In the genomic region with DNA sequence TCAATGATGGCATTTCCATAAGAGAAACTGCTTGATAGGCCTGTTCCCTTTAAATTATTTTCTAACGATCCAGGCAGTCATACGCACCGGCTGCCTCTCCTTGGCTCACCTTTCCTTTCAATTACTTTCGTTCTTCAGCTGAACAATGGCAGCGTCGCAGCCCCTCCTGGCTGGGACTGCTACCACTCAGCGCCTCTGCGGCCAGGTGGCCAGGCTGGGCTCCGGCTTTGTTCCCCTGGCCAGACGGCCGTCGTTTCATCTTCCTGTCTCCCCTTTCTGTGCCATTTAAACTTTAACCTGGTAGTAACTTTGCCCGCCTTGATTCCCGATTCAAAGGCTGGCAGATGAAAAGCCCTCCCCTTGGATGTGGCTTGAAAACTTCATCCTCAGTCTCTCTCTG, we compare ENCODE assay signal across 19 cellular contexts.
DNase-seq lines count a peak whose midpoint lies in the region; ATAC-seq and TF ChIP-seq lines count a peak whose summit lies in the region.
"Had no signal": no experiment of that assay in that cellular context is flagged by ENCODE, and none has a peak within 500 bp of the region (broad histone marks: within the 10 kb centered on the region; RNA-seq: fewer than 3 reads in every experiment).

No MANE protein-coding gene starts in this region.

- ATAC-seq in left lobe of liver (peak; percentile 89), upper lobe of right lung (no peak)
- ATAC-seq: T-cell had no signal

- H3K27me3 ChIP-seq in left ventricle myocardium inferior (ENCODE audit: low read depth) (peaks cover 47% of the 10 kb centered on the region), right atrium auricular region (no peaks in the 10 kb centered on the region), upper lobe of right lung (no peaks in the 10 kb centered on the region)
- H3K27me3 ChIP-seq: Peyer's patch had no signal

- H3K36me3 ChIP-seq in left ventricle myocardium inferior (no peaks in the 10 kb centered on the region), right atrium auricular region (no peaks in the 10 kb centered on the region), upper lobe of right lung (no peaks in the 10 kb centered on the region)
- H3K36me3 ChIP-seq: Peyer's patch, tibial artery had no signal

- TF ChIP-seq CTCF in left ventricle myocardium inferior (IDR thresholded peaks at IDR 0.05; ENCODE audit: borderline replicate concordance) = no peak
- TF ChIP-seq CTCF in right atrium auricular region (IDR thresholded peaks at IDR 0.05) = no peak
- TF ChIP-seq CTCF in upper lobe of right lung (IDR thresholded peaks at IDR 0.05) = no peak

- H3K9me3 ChIP-seq in left ventricle myocardium inferior (replicated peaks) = no peaks in the 10 kb centered on the region
- no peaks in the 10 kb centered on the region for H3K9me3 ChIP-seq in right atrium auricular region
- no peaks in the 10 kb centered on the region for H3K9me3 ChIP-seq in upper lobe of right lung
- H3K9me3 ChIP-seq: Peyer's patch, tibial artery had no signal

- H3K4me3 ChIP-seq in left ventricle myocardium inferior (peak overlapping the region; percentile 43), right atrium auricular region (peak overlapping the region in 1 of 2 donors; percentile 13), upper lobe of right lung (peak overlapping the region; percentile 2)
- H3K4me3 ChIP-seq: Peyer's patch, tibial artery had no signal

- intact Hi-C loops in left ventricle myocardium inferior (cut with micrococcal nuclease) (no loop called here), upper lobe of right lung (cut with DNase I) (no loop called here)

- H3K27ac ChIP-seq in left ventricle myocardium inferior (replicated peaks) (peak overlapping the region; percentile 75), right atrium auricular region (peak overlapping the region in 1 of 2 donors; percentile 20), upper lobe of right lung (peak overlapping the region; percentile 63)
- H3K27ac ChIP-seq: 22Rv1, KMS-11, Peyer's patch, tibial artery had no signal

- DNase-seq in NCI-H1092 treated with DMSO at 0.1 percent for 48 hours (lab: John Stamatoyannopoulos, UW) (peak; percentile 39), NCI-H1092 (lab: John Stamatoyannopoulos, UW) (no peak), left ventricle myocardium inferior (no peak), right atrium auricular region (ENCODE audit: low spot score) (no peak), left lobe of liver (ENCODE audit: low spot score) (no peak), upper lobe of right lung (peak; percentile 37), DMS79 (lab: John Stamatoyannopoulos, UW) (no peak)
- no peak for DNase-seq in stimulated activated naive CD4-positive, alpha-beta T cell (lab: John Stamatoyannopoulos, UW)
- DNase-seq: activated B cell treated with CpG ODN at 0.5 μM for 24 hours; DMS53; hippocampal formation; NCI-H1694; NCI-H82; Peyer's patch; stimulated activated CD4-positive, alpha-beta T cell treated with anti-CD3 and anti-CD28 coated beads, Interleukin-4, amount 100 ng/mL, for 1 hour; T-cell had no signal

- H3K4me1 ChIP-seq in left ventricle myocardium inferior (peaks cover 15% of the 10 kb centered on the region), right atrium auricular region (no peaks in the 10 kb centered on the region), upper lobe of right lung (no peaks in the 10 kb centered on the region)
- H3K4me1 ChIP-seq: Peyer's patch, tibial artery had no signal

Comparison
In these comparisons a context has a peak if more than half of its experiments do, and no peak if none do; other contexts are left out.
1. DNase-seq: peak in NCI-H1092 treated with DMSO at 0.1 percent for 48 hours (single experiment) and upper lobe of right lung (single experiment); none in NCI-H1092 (single experiment), left ventricle myocardium inferior (single experiment), right atrium auricular region (single experiment), left lobe of liver (single experiment), DMS79 (single experiment) and stimulated activated naive CD4-positive, alpha-beta T cell (0 of 6).